Comparison of ENCODE assay signal across 30 cellular contexts in the genomic region with DNA sequence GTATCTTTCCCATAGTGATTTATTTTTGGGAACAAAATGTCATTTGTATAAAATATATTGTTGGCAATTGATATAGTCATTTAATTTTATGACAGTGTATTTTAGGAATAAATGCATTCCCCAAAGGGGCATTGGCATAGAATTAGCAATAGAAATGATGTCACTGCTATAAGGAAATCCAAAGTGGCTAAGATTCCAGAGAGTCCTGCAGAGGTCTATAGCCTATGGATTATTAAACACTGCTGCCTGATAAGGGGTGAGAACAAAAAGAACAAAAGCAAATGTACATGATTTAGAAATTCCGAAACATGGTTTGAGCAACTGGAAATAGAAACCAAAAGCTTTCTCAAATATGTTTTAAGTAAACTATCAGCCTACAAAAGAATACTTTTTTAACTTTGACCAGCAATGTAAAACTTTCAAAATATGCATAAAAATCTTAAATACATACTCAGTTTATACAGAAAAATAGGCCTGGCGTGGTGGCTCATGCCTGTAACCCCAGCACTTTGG.
A peak's percentile ranks its signal among the peaks of the same experiment; 100 is the strongest.
DNase-seq lines count a peak whose midpoint lies in the region; FAIRE-seq and TF ChIP-seq lines count a peak whose summit lies in the region.
"Had no signal": no experiment of that assay in that cellular context is flagged by ENCODE, and none has a peak within 500 bp of the region (broad histone marks: within the 10 kb centered on the region; RNA-seq: fewer than 3 reads in every experiment).

No MANE protein-coding gene starts in this region.

- peak overlapping the region; percentile 89 for H3K9ac ChIP-seq in endothelial cell of umbilical vein (replicated peaks; ENCODE audit: extremely low read depth, insufficient read depth, low read length)

- BruUV-seq in endothelial cell of umbilical vein (replicated peaks; lab: Mats Ljungman, UMichigan): TSS peak; percentile 89

- no peaks in the 10 kb centered on the region for H3K27me3 ChIP-seq in SJCRH30
- no peaks in the 10 kb centered on the region for H3K27me3 ChIP-seq in endothelial cell of umbilical vein (ENCODE audit: control insufficient read depth in 2 of 2, insufficient read depth in 2 of 2, low read length in 2 of 2)
- no peaks in the 10 kb centered on the region for H3K27me3 ChIP-seq in esophagus muscularis mucosa
- H3K27me3 ChIP-seq: breast epithelium, heart right ventricle, pancreas had no signal

- intact Hi-C loops in endothelial cell of umbilical vein (cut with micrococcal nuclease) (loop anchor here (1.0 to 5.0 kb wide), 9 partner anchors 16 to 738 kb away; partner anchors contain the start of gene THBS1), esophagus muscularis mucosa (cut with DNase I) (no loop called here)

- TF ChIP-seq CTCF in endothelial cell of umbilical vein (IDR thresholded peaks at IDR 0.05; ENCODE audit: extremely low read depth in 1 of 2, insufficient read depth in 1 of 2, low read depth in 1 of 2, low read length in 2 of 2): no peak
- no peak for TF ChIP-seq CTCF in esophagus muscularis mucosa (IDR thresholded peaks at IDR 0.05)
- TF ChIP-seq CTCF in D721Med (IDR thresholded peaks at IDR 0.05; ENCODE audit: insufficient read depth, missing control alignments): no peak

- H3K4me3 ChIP-seq in SJCRH30 (no peak overlapping the region), endothelial cell of umbilical vein (replicated peaks in 1 of 3; ENCODE audit: insufficient read depth in 1 of 3, low read depth in 1 of 3, low read length in 3 of 3) (no peak overlapping the region), mesodermal cell (ENCODE audit: extremely low read depth, insufficient read depth, low read length, poor library complexity, severe bottlenecking) (no peak overlapping the region), esophagus muscularis mucosa (no peak overlapping the region)
- H3K4me3 ChIP-seq: breast epithelium, heart right ventricle, lung, pancreas had no signal

- H3K27ac ChIP-seq in SJCRH30 (peak overlapping the region; percentile 18; the same call in 1 of the 2 replicates), endothelial cell of umbilical vein (ENCODE audit: insufficient read depth, low read depth, low read length) (peak overlapping the region; percentile 98), mesodermal cell (ENCODE audit: low read depth, low read length, severe bottlenecking) (peak overlapping the region; percentile 17), esophagus muscularis mucosa (replicated peaks in 1 of 4) (no peak overlapping the region)
- H3K27ac ChIP-seq: breast epithelium, heart right ventricle, pancreas, VCaP had no signal

- POLR2A ChIA-PET in endothelial cell of umbilical vein (lab: Charles Lee): interaction anchor here (0.6 to 2.3 kb wide), 6 partner anchors 9 to 736 kb away, joined by 3 to 19 read pairs (median 5); partner anchors contain the start of gene THBS1

- H4K20me1 ChIP-seq in endothelial cell of umbilical vein (replicated peaks; ENCODE audit: control insufficient read depth, extremely low read depth, insufficient read depth, low read length): no peaks in the 10 kb centered on the region

- H3K4me2 ChIP-seq in endothelial cell of umbilical vein (ENCODE audit: insufficient read depth, low read length): peak overlapping the region; percentile 65

- TF ChIP-seq POLR2A in endothelial cell of umbilical vein (IDR thresholded peaks at IDR 0.05; ENCODE audit: low read depth, low read length): no peak
- TF ChIP-seq POLR2A in esophagus muscularis mucosa (IDR thresholded peaks at IDR 0.05; ENCODE audit: low read depth): no peak

- H3K4me1 ChIP-seq in SJCRH30: peaks cover 29% of the 10 kb centered on the region
- peaks cover 41% of the 10 kb centered on the region for H3K4me1 ChIP-seq in endothelial cell of umbilical vein (ENCODE audit: control insufficient read depth, extremely low read depth, insufficient read depth, low read length)
- peaks cover 33% of the 10 kb centered on the region for H3K4me1 ChIP-seq in mesodermal cell (ENCODE audit: control insufficient read depth, insufficient read depth, low read length, poor library complexity, severe bottlenecking)
- H3K4me1 ChIP-seq in esophagus muscularis mucosa: peaks cover 0 to 22% (median 13%) of the 10 kb centered on the region in 4 donors
- H3K4me1 ChIP-seq: breast epithelium, pancreas had no signal

- H3K79me2 ChIP-seq in endothelial cell of umbilical vein (ENCODE audit: control insufficient read depth, insufficient read depth, low read length): no peaks in the 10 kb centered on the region

- in situ Hi-C loops in ACHN (cut with HindIII; ENCODE audit: low pct_ligation_motif_present, low pct_unique_long_range_greater_than_20kb, low sequenced_read_pairs): no loop called here

- FAIRE-seq in endothelial cell of umbilical vein (lab: Jason Lieb, UNC) (no peak), D721Med (lab: Jason Lieb, UNC) (no peak)
- FAIRE-seq: frontal cortex, pancreas, small intestine had no signal

- dilution Hi-C loops in endothelial cell of umbilical vein (cut with MboI; ENCODE audit: extremely low pct_ligation_motif_present, low sequenced_read_pairs): loop anchor here (25.0 kb wide), 1 partner anchor 293 kb away; no protein-coding TSS in a partner anchor

- DNase-seq in ACHN (peak; percentile 7), SJCRH30 (no peak), endothelial cell of umbilical vein (ENCODE audit: low read depth, low spot score) (no peak), esophagus muscularis mucosa (ENCODE audit: extremely low spot score) (no peak), D721Med (ENCODE audit: insufficient read length, low spot score) (no peak), HK-2 (ENCODE audit: unreplicated experiment) (no peak)
- no peak for DNase-seq in stimulated activated CD8-positive, alpha-beta memory T cell treated with anti-CD3 and anti-CD28 coated beads, Interleukin-4, amount 100 ng/mL, for 48 hours
- DNase-seq: activated CD4-positive, alpha-beta T cell treated with anti-CD3 and anti-CD28 coated beads for 36 hours; activated CD8-positive, alpha-beta T cell treated with anti-CD3 and anti-CD28 coated beads, Interleukin-2, amount 10 ng/mL, durations not matched to agents 7 days and 5 days; activated naive CD4-positive, alpha-beta T cell treated with anti-CD3 and anti-CD28 coated beads, Interleukin-2, amount 50 U/mL, for 16 hours; amygdala; DMS53; effector memory CD4-positive, alpha-beta T cell; GDM1; heart right ventricle; Kasumi-1; NCI-H1436 treated with DMSO at 0.1 percent for 48 hours; NCI-H2081 treated with DMSO at 0.1 percent for 48 hours; NCI-H526 treated with DMSO at 0.1 percent for 48 hours; pancreas; Right ventricle myocardium superior; small intestine; stimulated activated naive CD8-positive, alpha-beta T cell treated with anti-CD3 and anti-CD28 coated beads, Interleukin-15, amount 100 ng/mL, for 72 hours; SW 1271; T-helper 9 cell had no signal

- no peak for TF ChIP-seq EP300 in esophagus muscularis mucosa (IDR thresholded peaks at IDR 0.05)

- no peak overlapping the region for H2AFZ ChIP-seq in endothelial cell of umbilical vein (ENCODE audit: low read depth, low read length)

- H3K9me3 ChIP-seq in SJCRH30 (replicated peaks) (peaks cover 4% of the 10 kb centered on the region; the same call in 1 of the 2 replicates), endothelial cell of umbilical vein (replicated peaks; ENCODE audit: control insufficient read depth, insufficient read depth, low read length) (no peaks in the 10 kb centered on the region), mesodermal cell (ENCODE audit: control insufficient read depth, low read length) (no peaks in the 10 kb centered on the region), esophagus muscularis mucosa (no peaks in the 10 kb centered on the region)
- H3K9me3 ChIP-seq: breast epithelium, heart right ventricle, pancreas had no signal

- no peaks in the 10 kb centered on the region for H3K9me1 ChIP-seq in endothelial cell of umbilical vein (replicated peaks; ENCODE audit: control insufficient read depth, extremely low read depth, insufficient read depth, low read length)

- CTCF ChIA-PET in endothelial cell of umbilical vein (lab: Charles Lee): interaction anchor here (1.0 to 5.6 kb wide), 9 partner anchors 9 to 151 kb away, joined by 3 to 40 read pairs (median 6); no protein-coding TSS in a partner anchor

- H3K36me3 ChIP-seq in SJCRH30 (no peaks in the 10 kb centered on the region), endothelial cell of umbilical vein (ENCODE audit: control insufficient read depth in 2 of 2, extremely low read depth in 1 of 2, insufficient read depth in 2 of 2, low read length in 2 of 2) (no peaks in the 10 kb centered on the region), mesodermal cell (ENCODE audit: control insufficient read depth, insufficient read depth, low read length) (no peaks in the 10 kb centered on the region), esophagus muscularis mucosa (no peaks in the 10 kb centered on the region)
- H3K36me3 ChIP-seq: breast epithelium, heart right ventricle, pancreas had no signal

- 75% methylated on average over 2 of the region's 2 CpGs; no CpG with 5 or more reads in 1 of the 2 experiments for WGBS in mesodermal cell (ENCODE audit: insufficient coverage in 2 of 2), 2 experiments
- WGBS in esophagus muscularis mucosa: 60% methylated on average over 2 of the region's 2 CpGs

TF ChIP-seq in endothelial cell of umbilical vein, 7 proteins besides CTCF, POLR2A, EP300 and RAD21:
- no peak for TF ChIP-seq FOS (IDR thresholded peaks at IDR 0.05; ENCODE audit: borderline replicate concordance, insufficient read depth, low read length)
- no peak for TF ChIP-seq JUN (IDR thresholded peaks at IDR 0.05; ENCODE audit: borderline replicate concordance, insufficient read depth, insufficient read length, low read depth)
- TF ChIP-seq, protein P1, sequence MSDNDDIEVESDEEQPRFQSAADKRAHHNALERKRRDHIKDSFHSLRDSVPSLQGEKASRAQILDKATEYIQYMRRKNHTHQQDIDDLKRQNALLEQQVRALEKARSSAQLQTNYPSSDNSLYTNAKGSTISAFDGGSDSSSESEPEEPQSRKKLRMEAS (IDR thresholded peaks at IDR 0.05; ENCODE audit: insufficient read depth, insufficient read length): no peak
- TF ChIP-seq MYC (IDR thresholded peaks at IDR 0.05; ENCODE audit: low read depth, low read length): no peak
- TF ChIP-seq GATA2 (IDR thresholded peaks at IDR 0.05; ENCODE audit: insufficient read depth, insufficient read length, low read depth, low read length): no peak
- TF ChIP-seq POLR2AphosphoS5 (IDR thresholded peaks at IDR 0.05; ENCODE audit: insufficient read depth, low read depth, low read length): no peak
- TF ChIP-seq EZH2 (IDR thresholded peaks at IDR 0.05; ENCODE audit: borderline replicate concordance, low read depth, low read length, severe bottlenecking): no peak
TF ChIP-seq in endothelial cell of umbilical vein: peak in this region for 0.

Comparison
In these comparisons a context has a peak if more than half of its experiments do, and no peak if none do; other contexts are left out.
1. H3K27ac ChIP-seq: peak in SJCRH30 (single experiment), endothelial cell of umbilical vein (single experiment) and mesodermal cell (single experiment); none in esophagus muscularis mucosa (0 of 4).